ENCODE assay signal across 25 cellular contexts in the genomic region with DNA sequence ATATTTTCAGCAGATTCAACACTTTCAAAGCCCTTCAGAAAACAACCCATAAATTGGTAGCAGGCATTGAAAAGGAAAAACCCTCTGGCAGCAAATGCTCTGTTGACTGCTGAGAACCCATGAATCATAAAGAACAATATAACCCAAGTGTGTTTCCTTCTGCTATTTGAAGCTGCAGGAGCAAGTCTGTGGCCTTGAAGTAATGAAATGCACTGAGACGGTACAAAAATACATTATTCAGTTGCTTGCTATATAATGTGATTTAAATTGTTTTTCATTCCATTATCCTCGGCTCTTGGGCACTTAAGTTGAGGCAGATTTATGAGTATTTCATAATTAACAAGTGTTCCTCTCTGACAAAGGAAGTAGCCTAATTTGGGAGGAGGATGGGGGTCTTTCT. TPM values are rescaled to one million over a fixed set of nuclear protein-coding genes. Genes with fewer than 3 reads are reported as not detected.
"Had no signal": no experiment of that assay in that cellular context is flagged by ENCODE, and none has a peak within 500 bp of the region (broad histone marks: within the 10 kb centered on the region; RNA-seq: fewer than 3 reads in every experiment).

No MANE protein-coding gene starts in this region.

- H2AFZ ChIP-seq: hepatocyte had no signal

- H3K4me1 Mint-ChIP-seq: neural crest cell; stimulated activated memory B cell treated with anti-CD40 and anti-IgM and Interleukin-4, amounts not matched to agents 10 μg/mL and 1 μg/mL and 100 μg/mL, for 72 hours had no signal

- H3K27ac ChIP-seq: coronary artery, esophagus squamous epithelium, heart left ventricle, hepatocyte, lower lobe of right lung, neutrophil, prostate gland, sigmoid colon, skin epidermis, spleen, testis, tibial artery had no signal

- H3K4me3 ChIP-seq: coronary artery, esophagus squamous epithelium, heart left ventricle, hepatocyte, lower lobe of right lung, prostate gland, sigmoid colon, skin epidermis, spleen, testis, tibial artery had no signal

- H3K27me3 ChIP-seq: esophagus squamous epithelium, heart left ventricle, hepatocyte, neutrophil, sigmoid colon, testis, tibial artery had no signal

- H3K4me1 ChIP-seq: esophagus squamous epithelium, heart left ventricle, lower lobe of right lung, prostate gland, sigmoid colon, spleen, testis, tibial artery had no signal

- H3K36me3 ChIP-seq: esophagus squamous epithelium, heart left ventricle, lower lobe of right lung, neutrophil, prostate gland, sigmoid colon, spleen, tibial artery had no signal

- H3K4me3 Mint-ChIP-seq: natural killer cell treated with Interleukin-12 subunit alpha and Interleukin-12 subunit beta and Interleukin-15 and Interleukin-18, amount 100 ng/mL, for 72 hours; neural crest cell; stimulated activated memory B cell treated with anti-CD40 and anti-IgM and Interleukin-4, amounts not matched to agents 10 μg/mL and 1 μg/mL and 100 μg/mL, for 72 hours; type B pancreatic cell had no signal

- H3K36me3 Mint-ChIP-seq: natural killer cell treated with Interleukin-12 subunit alpha and Interleukin-12 subunit beta and Interleukin-15 and Interleukin-18, amount 100 ng/mL, for 72 hours; stimulated activated memory B cell treated with anti-CD40 and anti-IgM and Interleukin-4, amounts not matched to agents 10 μg/mL and 1 μg/mL and 100 μg/mL, for 72 hours; type B pancreatic cell had no signal

- H3K27me3 Mint-ChIP-seq: type B pancreatic cell had no signal

- H3K79me2 ChIP-seq: hepatocyte had no signal

- H3K4me2 ChIP-seq: hepatocyte had no signal

- ATAC-seq: heart left ventricle; left ventricle myocardium superior; lower lobe of right lung; natural killer cell treated with Interleukin-12 subunit alpha and Interleukin-12 subunit beta and Interleukin-15 and Interleukin-18, amount 100 ng/mL, for 72 hours; right cardiac atrium; stimulated activated memory B cell treated with anti-CD40 and anti-IgM and Interleukin-4, amounts not matched to agents 10 μg/mL and 1 μg/mL and 100 μg/mL, for 72 hours; stimulated activated naive CD8-positive, alpha-beta T cell treated with anti-CD3 and anti-CD28 coated beads, Interleukin-15, Interleukin-2, amounts not matched to agents 100 U/mL and 50 U/mL, for 24 hours had no signal

- DNase-seq: dermis blood vessel endothelial cell; effector memory CD4-positive, alpha-beta T cell; erythroblast; esophagus squamous epithelium; heart left ventricle; left ventricle myocardium superior; lower lobe of right lung; right cardiac atrium; sigmoid colon; spleen; stimulated activated CD4-positive, alpha-beta T cell treated with anti-CD3 and anti-CD28 coated beads, Interleukin-4, amount 100 ng/mL, for 4 hours; stimulated activated naive CD8-positive, alpha-beta T cell treated with anti-CD3 and anti-CD28 coated beads, Interleukin-15, Interleukin-2, amounts not matched to agents 100 U/mL and 50 U/mL, for 24 hours; substantia nigra; testis; tibial artery had no signal

- H3K9me3 ChIP-seq: lower lobe of right lung, neutrophil, prostate gland, testis, tibial artery had no signal

- H3K9me3 Mint-ChIP-seq: stimulated activated memory B cell treated with anti-CD40 and anti-IgM and Interleukin-4, amounts not matched to agents 10 μg/mL and 1 μg/mL and 100 μg/mL, for 72 hours had no signal

- H3K27ac Mint-ChIP-seq: natural killer cell treated with Interleukin-12 subunit alpha and Interleukin-12 subunit beta and Interleukin-15 and Interleukin-18, amount 100 ng/mL, for 72 hours; stimulated activated memory B cell treated with anti-CD40 and anti-IgM and Interleukin-4, amounts not matched to agents 10 μg/mL and 1 μg/mL and 100 μg/mL, for 72 hours; type B pancreatic cell had no signal

RNA-seq across cellular contexts. Expression of a gene that starts 40.6 kb away (rescaled TPM):
- total RNA-seq: mononuclear cell; natural killer cell treated with Interleukin-12 subunit alpha and Interleukin-12 subunit beta and Interleukin-15 and Interleukin-18, amount 100 ng/mL, for 72 hours had no signal
